ENCODE assay signal across 12 cellular contexts in genomic region chr5:14153071-14153864, GRCh38. TPM values are rescaled to one million over a fixed set of nuclear protein-coding genes. Genes with fewer than 3 reads are reported as not detected.
DNase-seq lines count a peak whose midpoint lies in the region; ATAC-seq, FAIRE-seq and TF ChIP-seq lines count a peak whose summit lies in the region.
"Had no signal": no experiment of that assay in that cellular context is flagged by ENCODE, and none has a peak within 500 bp of the region (broad histone marks: within the 10 kb centered on the region; RNA-seq: fewer than 3 reads in every experiment).

No MANE protein-coding gene starts in this region.

- TF ChIP-seq POLR2A in GM12878 (IDR thresholded peaks at IDR 0.05; ENCODE audit: low read depth, low read length) (no peak), upper lobe of left lung (IDR thresholded peaks at IDR 0.05) (no peak)

- H3K9ac ChIP-seq in SK-N-SH (peak overlapping the region; percentile 66; the same call in 1 of the 2 replicates), GM12878 (ENCODE audit: control insufficient read depth, insufficient read depth, low read length) (peak overlapping the region; percentile 64), mucosa of rectum (ENCODE audit: low read depth in 1 of 2, low read length in 2 of 2) (no peak overlapping the region)

- no peaks in the 10 kb centered on the region for H3K9me2 ChIP-seq in SK-N-SH

- FAIRE-seq in GM12878 (lab: Jason Lieb, UNC) (no peak), D721Med (lab: Jason Lieb, UNC) (no peak)

- CTCF ChIA-PET in SK-N-SH (lab: Yijun Ruan, JAX) = interaction anchor here (2.1 kb wide), 1 partner anchor 117 kb away, joined by 12 read pairs; no protein-coding TSS in a partner anchor
- CTCF ChIA-PET in GM12878 (lab: Yijun Ruan, JAX) = interaction anchor here (0.9 to 6.7 kb wide), 8 partner anchors 8 to 117 kb away, joined by 3 to 70 read pairs (median 8); no protein-coding TSS in a partner anchor

- H3K4me2 ChIP-seq in SK-N-SH (peak overlapping the region; percentile 71), GM12878 (ENCODE audit: control insufficient read depth, insufficient read depth) (peak overlapping the region; percentile 95)

- in situ Hi-C loops in GM12878 (cut with MboI) = loop anchor here (25.0 kb wide), 1 partner anchor 509 kb away; the partner anchor contains the start of gene OTULIN
- in situ Hi-C loops in KBM-7 (cut with MboI; ENCODE audit: low pct_unique_long_range_greater_than_20kb, low sequenced_read_pairs) = no loop called here

- 67% methylated on average over 6 of the region's 6 CpGs for WGBS in SK-N-SH (ENCODE audit: low lambda C conversion rate)
- WGBS in GM12878 (ENCODE audit: insufficient coverage, insufficient replicate concordance, low lambda C conversion rate, missing lambda C conversion rate) = 89% methylated on average over 6 of the region's 6 CpGs
- 85 to 89% methylated on average over 6 of the region's 6 CpGs for WGBS in upper lobe of left lung, 2 donors

- no peaks in the 10 kb centered on the region for H3K27me3 ChIP-seq in SK-N-SH (ENCODE audit: insufficient read depth)
- no peaks in the 10 kb centered on the region for H3K27me3 ChIP-seq in GM12878 (replicated peaks in 1 of 2; ENCODE audit: control insufficient read depth in 2 of 2, insufficient read depth in 2 of 2, low read length in 1 of 2)
- H3K27me3 ChIP-seq in mucosa of rectum (ENCODE audit: control insufficient read depth in 2 of 2, insufficient read depth in 2 of 2, low read length in 2 of 2) = no peaks in the 10 kb centered on the region
- H3K27me3 ChIP-seq in upper lobe of left lung = no peaks in the 10 kb centered on the region
- H3K27me3 ChIP-seq: left lung had no signal

- intact Hi-C loops in GM12878 (cut with micrococcal nuclease; ENCODE audit: unreplicated experiment) = no loop called here

- H3K79me2 ChIP-seq in SK-N-SH (ENCODE audit: insufficient read depth) (peaks cover 99% of the 10 kb centered on the region), GM12878 (ENCODE audit: control insufficient read depth, insufficient read depth, low read length) (peaks cover 98% of the 10 kb centered on the region)

- H3K27ac ChIP-seq in SK-N-SH (ENCODE audit: low read depth in 2 of 2, low read length in 1 of 2) = peak overlapping the region; percentile 66 to 91
- H3K27ac ChIP-seq in GM12878 (ENCODE audit: control insufficient read depth, insufficient read depth) = peak overlapping the region; percentile 92
- peak overlapping the region; percentile 36 to 68 for H3K27ac ChIP-seq in mucosa of rectum (ENCODE audit: low read depth in 2 of 2, low read length in 2 of 2)
- H3K27ac ChIP-seq in upper lobe of left lung = peak overlapping the region; percentile 35 to 82 (median 65)

- H3F3A ChIP-seq in SK-N-SH (replicated peaks; ENCODE audit: insufficient read depth) = peaks cover 49% of the 10 kb centered on the region

- SMC1A ChIA-PET in GM12878 (lab: Charles Lee; ENCODE audit: uncharacterized antibody, unreplicated experiment) = interaction anchor here (0.6 to 18.3 kb wide), 10 partner anchors 16 to 518 kb away, joined by 3 to 430 read pairs (median 10); no protein-coding TSS in a partner anchor

- BruUV-seq in GM12878 (replicated peaks; lab: Mats Ljungman, UMichigan) = no TSS peak

- DNase-seq in SK-N-SH (no peak), GM12878 (ENCODE audit: low read depth, low spot score) (no peak), upper lobe of left lung (no peak), KBM-7 (no peak), D721Med (ENCODE audit: insufficient read length, low spot score) (no peak)
- DNase-seq: activated T-cell treated with anti-CD3 and anti-CD28 coated beads, Interleukin-2, amount 50 U/mL, for 48 hours; NCI-H1092 had no signal

- RAD21 ChIA-PET in GM12878 (lab: Charles Lee; ENCODE audit: unreplicated experiment) = interaction anchor here (0.9 to 17.7 kb wide), 11 partner anchors 8 to 134 kb away, joined by 3 to 373 read pairs (median 12); partner anchors contain the start of gene TRIO

- H3K4me3 ChIP-seq in SK-N-SH (ENCODE audit: low read depth in 2 of 2, low read length in 1 of 2) (no peak overlapping the region), GM12878 (peak overlapping the region; percentile 64), mucosa of rectum (ENCODE audit: low read length in 2 of 2) (no peak overlapping the region), upper lobe of left lung (no peak overlapping the region)
- H3K4me3 ChIP-seq: left lung had no signal

- H3K4me1 ChIP-seq in SK-N-SH (ENCODE audit: control insufficient read depth in 1 of 2, insufficient read depth in 2 of 2, low read depth in 1 of 2, low read length in 1 of 2) = peaks cover 62 to 73% of the 10 kb centered on the region in 2 experiments
- H3K4me1 ChIP-seq in GM12878 (ENCODE audit: control insufficient read depth, insufficient read depth, low read length) = peaks cover 73% of the 10 kb centered on the region
- peaks cover 40 to 44% of the 10 kb centered on the region in 2 donors for H3K4me1 ChIP-seq in mucosa of rectum (ENCODE audit: control insufficient read depth in 2 of 2, insufficient read depth in 2 of 2, low read length in 2 of 2)
- peaks cover 45 to 54% (median 48%) of the 10 kb centered on the region in 4 donors for H3K4me1 ChIP-seq in upper lobe of left lung

- TF ChIP-seq CTCF in SK-N-SH (IDR thresholded peaks at IDR 0.05) (no peak), GM12878 (IDR thresholded peaks at IDR 0.05 in 2 of 3, conservative IDR thresholded peaks at IDR 0.05 in 1 of 3; ENCODE audit: control insufficient read depth in 2 of 3, extremely low read depth in 1 of 3, insufficient read depth in 1 of 3, low read depth in 3 of 3, low read length in 3 of 3) (no peak), upper lobe of left lung (IDR thresholded peaks at IDR 0.05) (no peak), D721Med (IDR thresholded peaks at IDR 0.05; ENCODE audit: insufficient read depth, missing control alignments) (no peak)

- no peaks in the 10 kb centered on the region for H3K9me3 ChIP-seq in SK-N-SH
- no peaks in the 10 kb centered on the region for H3K9me3 ChIP-seq in GM12878 (replicated peaks; ENCODE audit: control insufficient read depth, insufficient read depth, low read length)
- no peaks in the 10 kb centered on the region for H3K9me3 ChIP-seq in mucosa of rectum (ENCODE audit: control insufficient read depth in 2 of 2, low read length in 2 of 2)
- no peaks in the 10 kb centered on the region for H3K9me3 ChIP-seq in upper lobe of left lung
- H3K9me3 ChIP-seq: left lung had no signal

- ATAC-seq in SK-N-SH treated with all-trans-retinoic acid at 6 μM for 48 hours = no peak
- no peak for ATAC-seq in GM12878
- ATAC-seq in upper lobe of left lung (ENCODE audit: low FRiP score in 2 of 2) = no peak
- no peak for ATAC-seq in GM21825 (IDR thresholded peaks at IDR 0.05; ENCODE audit: unreplicated experiment)
- ATAC-seq: stimulated activated effector memory CD8-positive, alpha-beta T cell treated with anti-CD3 and anti-CD28 coated beads, Interleukin-12 subunit alpha, Interleukin-12 subunit beta, amount 100 ng/mL, for 72 hours had no signal

- H3K36me3 ChIP-seq in SK-N-SH (replicated peaks in 1 of 2; ENCODE audit: control insufficient read depth in 1 of 2, insufficient read depth in 2 of 2, low read length in 1 of 2) (no peaks in the 10 kb centered on the region), GM12878 (ENCODE audit: control insufficient read depth in 2 of 2, insufficient read depth in 2 of 2, low read length in 1 of 2) (no peaks in the 10 kb centered on the region; a peak in 1 of 4 replicates), mucosa of rectum (ENCODE audit: control insufficient read depth in 2 of 2, insufficient read depth in 2 of 2, low read length in 2 of 2) (no peaks in the 10 kb centered on the region), upper lobe of left lung (no peaks in the 10 kb centered on the region)
- H3K36me3 ChIP-seq: left lung had no signal

- no peak for TF ChIP-seq EP300 in SK-N-SH (IDR thresholded peaks at IDR 0.05; ENCODE audit: borderline replicate concordance in 1 of 2, low read depth in 1 of 2, low read length in 1 of 2)
- TF ChIP-seq EP300 in GM12878 (IDR thresholded peaks at IDR 0.05; ENCODE audit: borderline replicate concordance in 1 of 2, control insufficient read depth in 1 of 2, low read depth in 2 of 2, low read length in 2 of 2) = no peak
- TF ChIP-seq EP300 in upper lobe of left lung (IDR thresholded peaks at IDR 0.05) = no peak

- POLR2A ChIA-PET in SK-N-SH (lab: Yijun Ruan, JAX) = no interaction called here
- POLR2A ChIA-PET in GM12878 (lab: Charles Lee) = interaction anchor here (0.5 to 22.7 kb wide), 14 partner anchors 9 to 554 kb away, joined by 3 to 347 read pairs (median 6); partner anchors contain the start of gene TRIO

- H4K20me1 ChIP-seq in SK-N-SH (ENCODE audit: insufficient read depth) = peaks cover 100% of the 10 kb centered on the region
- H4K20me1 ChIP-seq in GM12878 (ENCODE audit: control insufficient read depth, insufficient read depth) = no peaks in the 10 kb centered on the region

- TF ChIP-seq RAD21 in SK-N-SH (IDR thresholded peaks at IDR 0.05; ENCODE audit: low read length) (no peak), GM12878 (IDR thresholded peaks at IDR 0.05; ENCODE audit: insufficient read depth, low read depth, low read length) (no peak)

- H2AFZ ChIP-seq in SK-N-SH (ENCODE audit: low read depth) (no peak overlapping the region), GM12878 (ENCODE audit: control insufficient read depth, low read depth, low read length) (no peak overlapping the region)

RNA-seq across cellular contexts. Expression of gene TRIO, which starts 10.1 kb away (rescaled TPM):
- polyA plus RNA-seq in SK-N-SH (2012; rRNA removed) (225 and 229 TPM in 2 replicates), GM12878 (2011; rRNA removed) (67.6 and 71.9 TPM in 2 replicates), GM12878 (2014; fragmentation: Illumina TruSeq; extraction: Trizol) (41.3 and 57.2 TPM in 2 replicates), GM12878 (2014; fragmentation: Nextera tagmentation; extraction: Ambion mirVana) (1 to 10 TPM; 5.1 to 5.8 TPM), GM12878 (2014; rRNA removed) (40.2 and 49.4 TPM in 2 replicates), GM12878 (2016; fragmentation: Nextera tagmentation; extraction: Ambion mirVana) (10 to 100 TPM in 1 of 2 experiments, 1 to 10 TPM in 1; 10.0 to 11.2 TPM)
- polyA plus RNA-seq in SK-N-SH (2012; cell fraction: cytosol; rRNA removed) = 101 and 117 TPM in 2 replicates
- polyA plus RNA-seq in SK-N-SH (2012; cell fraction: nucleus; rRNA removed) = 1,118 and 1,202 TPM in 2 replicates
- total RNA-seq in GM12878 (2013; cell fraction: nucleolus; rRNA removed) = 1,689 and 1,819 TPM in 2 replicates
- total RNA-seq in GM12878 (2014; rRNA removed) (49.0 and 50.6 TPM in 2 replicates), GM12878 (2014; rRNA removed; fragmentation: Illumina TruSeq; extraction: Trizol) (48.9 and 56.3 TPM in 2 replicates), GM12878 (2021) (87.3 and 96.4 TPM in 2 replicates), upper lobe of left lung (100 to 1,000 TPM; 138 to 408 (median 156) TPM)
- polyA plus RNA-seq in GM12878 (2011; ENCODE audit: low read depth) = 62.6 TPM
- 46.8 and 51.7 TPM in 2 replicates for polyA plus RNA-seq in GM12878 (2011; cell fraction: cytosol; rRNA removed)
- polyA plus RNA-seq in GM12878 (2011; cell fraction: nucleus; rRNA removed) = 366 and 390 TPM in 2 replicates
- polyA plus RNA-seq in GM12878 (2012) = 54.9 and 67.5 TPM in 2 replicates
- 414 and 436 TPM in 2 replicates for polyA minus RNA-seq in GM12878 (2011; rRNA and poly(A)+ RNA removed)
- polyA minus RNA-seq in GM12878 (2011; cell fraction: cytosol; rRNA and poly(A)+ RNA removed) = 45.6 and 49.8 TPM in 2 replicates
- 344 and 514 TPM in 2 replicates for polyA minus RNA-seq in GM12878 (2011; cell fraction: nucleus; rRNA and poly(A)+ RNA removed)

Comparison
In these comparisons a context has a peak if more than half of its experiments do, and no peak if none do; other contexts are left out.
1. H3K9ac ChIP-seq: peak in SK-N-SH (single experiment) and GM12878 (single experiment); none in mucosa of rectum (0 of 2).
2. Of the 26 proteins assayed by ChIP-seq in both GM12878 and SK-N-SH: peak only in GM12878: none; only in SK-N-SH: USF1; in both: none; in neither: 25.
3. Peak in every context shown above with its lines, with median percentiles within 50 percentile points of each other: H3K27ac ChIP-seq.